In the genomic region with DNA sequence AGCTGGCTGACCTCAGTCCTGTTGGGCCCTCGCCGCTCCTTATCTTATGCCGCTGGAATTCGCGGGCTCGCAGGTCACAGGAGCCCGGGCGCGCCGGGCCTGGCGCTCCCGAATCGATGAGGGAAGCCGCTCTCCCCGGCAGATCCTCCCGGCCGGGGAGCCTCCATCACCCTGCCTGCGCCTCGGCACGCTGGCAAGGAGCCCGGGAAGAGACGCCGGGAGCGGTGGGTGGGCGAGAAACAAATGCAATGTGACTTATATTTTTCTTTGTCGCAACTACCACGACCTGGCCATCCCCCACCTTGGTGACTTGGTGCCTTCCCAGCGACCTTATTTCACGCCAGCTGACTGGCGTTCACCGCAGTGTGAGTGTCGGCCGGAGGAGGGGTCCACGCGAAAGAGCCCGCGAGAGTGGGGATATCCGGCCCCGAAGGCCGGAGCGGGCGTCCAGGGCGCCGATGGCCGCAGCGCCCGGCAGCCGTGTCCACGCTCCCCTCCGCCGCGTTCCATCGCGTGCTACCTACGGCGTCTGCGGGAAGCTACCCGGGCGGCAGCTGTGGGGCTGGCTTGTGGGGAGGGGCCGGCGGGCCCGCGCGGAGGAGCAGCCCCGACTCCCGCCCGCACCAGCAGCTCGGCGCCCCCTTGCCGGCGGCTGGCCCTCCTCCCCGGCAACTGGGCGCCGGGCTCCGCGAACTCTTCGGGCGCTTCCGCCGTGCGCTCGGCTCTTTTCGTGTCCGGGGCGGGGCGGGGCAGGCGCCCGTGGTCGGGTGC, we compare ENCODE assay signal across 1 cellular context.
TF ChIP-seq lines count a peak whose summit lies in the region.

No MANE protein-coding gene starts in this region.

TF ChIP-seq in GM23338, 12 proteins besides CTCF, POLR2A, EP300 and RAD21 (continued from another document):
- TF ChIP-seq, protein P1, sequence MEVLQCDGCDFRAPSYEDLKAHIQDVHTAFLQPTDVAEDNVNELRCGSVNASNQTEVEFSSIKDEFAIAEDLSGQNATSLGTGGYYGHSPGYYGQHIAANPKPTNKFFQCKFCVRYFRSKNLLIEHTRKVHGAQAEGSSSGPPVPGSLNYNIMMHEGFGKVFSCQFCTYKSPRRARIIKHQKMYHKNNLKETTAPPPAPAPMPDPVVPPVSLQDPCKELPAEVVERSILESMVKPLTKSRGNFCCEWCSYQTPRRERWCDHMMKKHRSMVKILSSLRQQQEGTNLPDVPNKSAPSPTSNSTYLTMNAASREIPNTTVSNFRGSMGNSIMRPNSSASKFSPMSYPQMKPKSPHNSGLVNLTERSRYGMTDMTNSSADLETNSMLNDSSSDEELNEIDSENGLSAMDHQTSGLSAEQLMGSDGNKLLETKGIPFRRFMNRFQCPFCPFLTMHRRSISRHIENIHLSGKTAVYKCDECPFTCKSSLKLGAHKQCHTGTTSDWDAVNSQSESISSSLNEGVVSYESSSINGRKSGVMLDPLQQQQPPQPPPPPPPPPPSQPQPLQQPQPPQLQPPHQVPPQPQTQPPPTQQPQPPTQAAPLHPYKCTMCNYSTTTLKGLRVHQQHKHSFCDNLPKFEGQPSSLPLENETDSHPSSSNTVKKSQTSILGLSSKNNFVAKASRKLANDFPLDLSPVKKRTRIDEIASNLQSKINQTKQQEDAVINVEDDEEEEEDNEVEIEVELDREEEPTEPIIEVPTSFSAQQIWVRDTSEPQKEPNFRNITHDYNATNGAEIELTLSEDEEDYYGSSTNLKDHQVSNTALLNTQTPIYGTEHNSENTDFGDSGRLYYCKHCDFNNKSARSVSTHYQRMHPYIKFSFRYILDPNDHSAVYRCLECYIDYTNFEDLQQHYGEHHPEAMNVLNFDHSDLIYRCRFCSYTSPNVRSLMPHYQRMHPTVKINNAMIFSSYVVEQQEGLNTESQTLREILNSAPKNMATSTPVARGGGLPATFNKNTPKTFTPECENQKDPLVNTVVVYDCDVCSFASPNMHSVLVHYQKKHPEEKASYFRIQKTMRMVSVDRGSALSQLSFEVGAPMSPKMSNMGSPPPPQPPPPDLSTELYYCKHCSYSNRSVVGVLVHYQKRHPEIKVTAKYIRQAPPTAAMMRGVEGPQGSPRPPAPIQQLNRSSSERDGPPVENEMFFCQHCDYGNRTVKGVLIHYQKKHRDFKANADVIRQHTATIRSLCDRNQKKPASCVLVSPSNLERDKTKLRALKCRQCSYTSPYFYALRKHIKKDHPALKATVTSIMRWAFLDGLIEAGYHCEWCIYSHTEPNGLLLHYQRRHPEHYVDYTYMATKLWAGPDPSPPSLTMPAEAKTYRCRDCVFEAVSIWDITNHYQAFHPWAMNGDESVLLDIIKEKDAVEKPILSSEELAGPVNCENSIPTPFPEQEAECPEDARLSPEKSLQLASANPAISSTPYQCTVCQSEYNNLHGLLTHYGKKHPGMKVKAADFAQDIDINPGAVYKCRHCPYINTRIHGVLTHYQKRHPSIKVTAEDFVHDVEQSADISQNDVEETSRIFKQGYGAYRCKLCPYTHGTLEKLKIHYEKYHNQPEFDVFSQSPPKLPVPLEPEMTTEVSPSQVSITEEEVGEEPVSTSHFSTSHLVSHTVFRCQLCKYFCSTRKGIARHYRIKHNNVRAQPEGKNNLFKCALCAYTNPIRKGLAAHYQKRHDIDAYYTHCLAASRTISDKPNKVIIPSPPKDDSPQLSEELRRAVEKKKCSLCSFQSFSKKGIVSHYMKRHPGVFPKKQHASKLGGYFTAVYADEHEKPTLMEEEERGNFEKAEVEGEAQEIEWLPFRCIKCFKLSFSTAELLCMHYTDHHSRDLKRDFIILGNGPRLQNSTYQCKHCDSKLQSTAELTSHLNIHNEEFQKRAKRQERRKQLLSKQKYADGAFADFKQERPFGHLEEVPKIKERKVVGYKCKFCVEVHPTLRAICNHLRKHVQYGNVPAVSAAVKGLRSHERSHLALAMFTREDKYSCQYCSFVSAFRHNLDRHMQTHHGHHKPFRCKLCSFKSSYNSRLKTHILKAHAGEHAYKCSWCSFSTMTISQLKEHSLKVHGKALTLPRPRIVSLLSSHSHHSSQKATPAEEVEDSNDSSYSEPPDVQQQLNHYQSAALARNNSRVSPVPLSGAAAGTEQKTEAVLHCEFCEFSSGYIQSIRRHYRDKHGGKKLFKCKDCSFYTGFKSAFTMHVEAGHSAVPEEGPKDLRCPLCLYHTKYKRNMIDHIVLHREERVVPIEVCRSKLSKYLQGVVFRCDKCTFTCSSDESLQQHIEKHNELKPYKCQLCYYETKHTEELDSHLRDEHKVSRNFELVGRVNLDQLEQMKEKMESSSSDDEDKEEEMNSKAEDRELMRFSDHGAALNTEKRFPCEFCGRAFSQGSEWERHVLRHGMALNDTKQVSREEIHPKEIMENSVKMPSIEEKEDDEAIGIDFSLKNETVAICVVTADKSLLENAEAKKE (CRISPR knock-in tag; IDR thresholded peaks at IDR 0.05), result no peak
- no peak for TF ChIP-seq ZNF331 (CRISPR knock-in tag; IDR thresholded peaks at IDR 0.05; ENCODE audit: low read depth)
